ENCODE assay signal across 18 cellular contexts in the genomic region with DNA sequence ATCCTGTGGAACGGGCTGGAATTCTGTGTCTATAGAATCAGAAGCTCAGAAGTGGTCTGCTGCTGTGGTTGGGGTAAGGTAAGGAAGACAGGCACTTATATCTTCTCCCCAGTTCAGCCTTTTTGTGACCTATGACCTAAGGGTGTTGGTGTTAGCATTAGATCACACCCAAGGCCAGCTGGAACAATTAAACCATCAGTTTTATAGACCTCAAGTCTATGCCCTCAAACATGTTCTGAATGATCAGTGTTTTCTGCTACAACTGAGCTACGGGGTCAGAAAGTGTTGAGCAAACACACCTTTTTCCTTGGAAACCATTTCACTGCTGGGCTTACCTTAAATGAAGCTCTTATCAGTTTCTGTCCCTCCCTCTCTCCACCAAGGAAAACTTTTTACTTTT. TPM values are rescaled to one million over a fixed set of nuclear protein-coding genes. Genes with fewer than 3 reads are reported as not detected.
"Had no signal": no experiment of that assay in that cellular context is flagged by ENCODE, and none has a peak within 500 bp of the region (broad histone marks: within the 10 kb centered on the region; RNA-seq: fewer than 3 reads in every experiment).

No MANE protein-coding gene starts in this region.

- H3K27me3 Mint-ChIP-seq: activated naive CD4-positive, alpha-beta T cell treated with anti-CD3 and anti-CD28 coated beads, Interleukin-2, amount 50 U/mL, for 24 hours; activated naive CD8-positive, alpha-beta T cell treated with anti-CD3 and anti-CD28 coated beads, Interleukin-2, amount 50 U/mL, for 24 hours had no signal

- H3K4me1 ChIP-seq: ascending aorta, body of pancreas, SJSA1 had no signal

- H3K4me3 ChIP-seq: ascending aorta, body of pancreas, SJSA1 had no signal

- H3K27ac ChIP-seq: ascending aorta, body of pancreas, SJSA1 had no signal

- H3K4me1 Mint-ChIP-seq: activated naive CD4-positive, alpha-beta T cell treated with anti-CD3 and anti-CD28 coated beads, Interleukin-2, amount 50 U/mL, for 24 hours; activated naive CD8-positive, alpha-beta T cell treated with anti-CD3 and anti-CD28 coated beads, Interleukin-2, amount 50 U/mL, for 24 hours; central memory CD8-positive, alpha-beta T cell had no signal

- H3K36me3 ChIP-seq: ascending aorta, SJSA1 had no signal

- H3K9me3 ChIP-seq: ascending aorta, body of pancreas, SJSA1 had no signal

- H3K9me3 Mint-ChIP-seq: activated naive CD4-positive, alpha-beta T cell treated with anti-CD3 and anti-CD28 coated beads, Interleukin-2, amount 50 U/mL, for 24 hours; activated naive CD8-positive, alpha-beta T cell treated with anti-CD3 and anti-CD28 coated beads, Interleukin-2, amount 50 U/mL, for 24 hours; central memory CD8-positive, alpha-beta T cell; T-helper 1 cell treated with Interleukin-12 subunit alpha and Interleukin-12 subunit beta and Interleukin-4 antibody, amounts not matched to agents 30 μg/mL and 1 μg/mL, for 36 hours; WTC11 had no signal

- DNase-seq: activated CD4-positive, CD25-positive, alpha-beta regulatory T cell treated with anti-CD3 and anti-CD28 coated beads, Interleukin-2, amount 50 U/mL, for 72 hours; activated CD8-positive, alpha-beta memory T cell treated with anti-CD3 and anti-CD28 coated beads, Interleukin-2, amount 50 U/mL, for 48 hours; NCI-H1048 had no signal

- FAIRE-seq: bronchial epithelial cell, RCC 7860 had no signal

- H3K27ac Mint-ChIP-seq: activated CD8-positive, alpha-beta T cell treated with anti-CD3 and anti-CD28 coated beads, Interleukin-2, amount 10 ng/mL, durations not matched to agents 7 days and 5 days; activated naive CD4-positive, alpha-beta T cell treated with anti-CD3 and anti-CD28 coated beads, Interleukin-2, amount 50 U/mL, for 24 hours; activated naive CD8-positive, alpha-beta T cell treated with anti-CD3 and anti-CD28 coated beads, Interleukin-2, amount 50 U/mL, for 24 hours; T-helper 1 cell treated with Interleukin-12 subunit alpha and Interleukin-12 subunit beta and Interleukin-4 antibody, amounts not matched to agents 30 μg/mL and 1 μg/mL, for 36 hours; WTC11 had no signal

- H3K27me3 ChIP-seq: ascending aorta, body of pancreas, SJSA1 had no signal

- H3K36me3 Mint-ChIP-seq: activated naive CD4-positive, alpha-beta T cell treated with anti-CD3 and anti-CD28 coated beads, Interleukin-2, amount 50 U/mL, for 24 hours; WTC11 had no signal

- H3K4me3 Mint-ChIP-seq: activated CD8-positive, alpha-beta T cell treated with anti-CD3 and anti-CD28 coated beads, Interleukin-2, amount 10 ng/mL, durations not matched to agents 7 days and 5 days; activated naive CD4-positive, alpha-beta T cell treated with anti-CD3 and anti-CD28 coated beads, Interleukin-2, amount 50 U/mL, for 24 hours; activated naive CD8-positive, alpha-beta T cell treated with anti-CD3 and anti-CD28 coated beads, Interleukin-2, amount 50 U/mL, for 24 hours; central memory CD8-positive, alpha-beta T cell; T-helper 1 cell treated with Interleukin-12 subunit alpha and Interleukin-12 subunit beta and Interleukin-4 antibody, amounts not matched to agents 30 μg/mL and 1 μg/mL, for 36 hours; WTC11 had no signal

RNA-seq across cellular contexts. Expression of gene POU2AF3, which starts 15.7 kb away (rescaled TPM):
- total RNA-seq: activated CD8-positive, alpha-beta T cell treated with anti-CD3 and anti-CD28 coated beads, Interleukin-2, amount 10 ng/mL, durations not matched to agents 7 days and 5 days; ascending aorta; bronchial epithelial cell; LHCN-M2; M059J; PC-3; SJSA1 had no signal

RNA-seq across cellular contexts. Expression of gene POU2AF2, which starts 37.1 kb away (rescaled TPM):
- total RNA-seq: activated CD8-positive, alpha-beta T cell treated with anti-CD3 and anti-CD28 coated beads, Interleukin-2, amount 10 ng/mL, durations not matched to agents 7 days and 5 days; ascending aorta; body of pancreas; bronchial epithelial cell; LHCN-M2; M059J; NCI-H460; PC-3; SJSA1; WTC11 had no signal
